In the genomic region with DNA sequence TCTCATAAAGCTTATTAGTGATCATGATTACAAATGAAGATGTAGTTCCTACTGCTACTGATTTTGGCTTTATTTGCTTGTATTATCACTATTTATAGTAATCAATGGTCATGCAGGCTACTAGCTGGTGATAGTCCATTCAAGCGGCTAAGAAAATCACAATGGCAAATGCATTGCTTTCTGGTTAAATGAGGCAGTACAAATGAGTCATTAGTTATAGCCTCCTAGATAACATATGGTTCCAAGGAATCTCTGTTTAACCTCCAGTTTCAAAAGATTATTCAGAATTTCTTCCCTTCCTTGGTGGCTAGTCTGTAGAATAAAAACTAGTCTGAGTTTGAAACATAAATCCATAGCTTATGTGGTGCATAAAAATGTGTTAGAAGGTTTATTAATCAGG, we compare ENCODE assay signal across 23 cellular contexts.
"Had no signal": no experiment of that assay in that cellular context is flagged by ENCODE, and none has a peak within 500 bp of the region (broad histone marks: within the 10 kb centered on the region; RNA-seq: fewer than 3 reads in every experiment).

No MANE protein-coding gene starts in this region.

- H3K27ac ChIP-seq: dorsolateral prefrontal cortex, epithelial cell of prostate, lower lobe of right lung, neutrophil, parathyroid adenoma, sigmoid colon, tibial nerve, uterus had no signal

- H3K36me3 ChIP-seq: adrenal gland, lower lobe of right lung, neutrophil, sigmoid colon, tibial nerve, uterus had no signal

- ATAC-seq: activated CD4-positive, alpha-beta T cell treated with anti-CD3 and anti-CD28 coated beads for 36 hours; lower lobe of right lung; natural killer cell; stimulated activated naive CD8-positive, alpha-beta T cell treated with anti-CD3 and anti-CD28 coated beads, Interleukin-15, Interleukin-2, amounts not matched to agents 100 U/mL and 50 U/mL, for 24 hours; WTC11 had no signal

- FAIRE-seq: TTC549 had no signal

- H3K9me3 Mint-ChIP-seq: activated naive CD4-positive, alpha-beta T cell treated with anti-CD3 and anti-CD28 coated beads, Interleukin-2, amount 50 U/mL, for 24 hours; brain; endodermal cell; T-helper 2 cell treated with Interferon-gamma antibody and Interleukin-4, amounts not matched to agents 5 μg/mL and 100 μg/mL, for 36 hours; WTC11 had no signal

- H3K9me3 ChIP-seq: adrenal gland, lower lobe of right lung, neutrophil, sigmoid colon, tibial nerve, uterus had no signal

- H3K27ac Mint-ChIP-seq: activated CD4-positive, alpha-beta T cell treated with anti-CD3 and anti-CD28 coated beads for 36 hours; activated naive CD4-positive, alpha-beta T cell treated with anti-CD3 and anti-CD28 coated beads, Interleukin-2, amount 50 U/mL, for 24 hours; brain; endodermal cell; natural killer cell; T-helper 2 cell treated with Interferon-gamma antibody and Interleukin-4, amounts not matched to agents 5 μg/mL and 100 μg/mL, for 36 hours; WTC11 had no signal

- H3K4me3 Mint-ChIP-seq: activated CD4-positive, alpha-beta T cell treated with anti-CD3 and anti-CD28 coated beads for 36 hours; activated naive CD4-positive, alpha-beta T cell treated with anti-CD3 and anti-CD28 coated beads, Interleukin-2, amount 50 U/mL, for 24 hours; brain; endodermal cell; natural killer cell; T-helper 2 cell treated with Interferon-gamma antibody and Interleukin-4, amounts not matched to agents 5 μg/mL and 100 μg/mL, for 36 hours; WTC11 had no signal

- H3K36me3 Mint-ChIP-seq: activated naive CD4-positive, alpha-beta T cell treated with anti-CD3 and anti-CD28 coated beads, Interleukin-2, amount 50 U/mL, for 24 hours; brain; natural killer cell; WTC11 had no signal

- DNase-seq: activated CD4-positive, alpha-beta T cell treated with anti-CD3 and anti-CD28 coated beads for 36 hours; activated CD4-positive, alpha-beta T cell treated with anti-CD3 and anti-CD28 coated beads, Interleukin-2, amount 50 U/mL, for 48 hours; activated gamma-delta T cell; adrenal gland; caudate nucleus; dorsolateral prefrontal cortex; endodermal cell; islet precursor cell; lower lobe of right lung; natural killer cell; sigmoid colon; stimulated activated CD4-positive, alpha-beta T cell treated with anti-CD3 and anti-CD28 coated beads, Interleukin-2, amount 100 ng/mL, for 24 hours; stimulated activated naive CD8-positive, alpha-beta T cell treated with anti-CD3 and anti-CD28 coated beads, Interleukin-15, Interleukin-2, amounts not matched to agents 100 U/mL and 50 U/mL, for 24 hours; uterus had no signal

- H3K27me3 ChIP-seq: adrenal gland, neutrophil, sigmoid colon, tibial nerve, uterus had no signal

- H3K4me1 Mint-ChIP-seq: activated CD4-positive, alpha-beta T cell treated with anti-CD3 and anti-CD28 coated beads for 36 hours; activated naive CD4-positive, alpha-beta T cell treated with anti-CD3 and anti-CD28 coated beads, Interleukin-2, amount 50 U/mL, for 24 hours; natural killer cell had no signal

- H3K4me3 ChIP-seq: adrenal gland, dorsolateral prefrontal cortex, lower lobe of right lung, sigmoid colon, tibial nerve, uterus had no signal

- H3K4me1 ChIP-seq: adrenal gland, lower lobe of right lung, parathyroid adenoma, sigmoid colon, tibial nerve, uterus had no signal
